Comparison of ENCODE assay signal across 9 cellular contexts in the genomic region with DNA sequence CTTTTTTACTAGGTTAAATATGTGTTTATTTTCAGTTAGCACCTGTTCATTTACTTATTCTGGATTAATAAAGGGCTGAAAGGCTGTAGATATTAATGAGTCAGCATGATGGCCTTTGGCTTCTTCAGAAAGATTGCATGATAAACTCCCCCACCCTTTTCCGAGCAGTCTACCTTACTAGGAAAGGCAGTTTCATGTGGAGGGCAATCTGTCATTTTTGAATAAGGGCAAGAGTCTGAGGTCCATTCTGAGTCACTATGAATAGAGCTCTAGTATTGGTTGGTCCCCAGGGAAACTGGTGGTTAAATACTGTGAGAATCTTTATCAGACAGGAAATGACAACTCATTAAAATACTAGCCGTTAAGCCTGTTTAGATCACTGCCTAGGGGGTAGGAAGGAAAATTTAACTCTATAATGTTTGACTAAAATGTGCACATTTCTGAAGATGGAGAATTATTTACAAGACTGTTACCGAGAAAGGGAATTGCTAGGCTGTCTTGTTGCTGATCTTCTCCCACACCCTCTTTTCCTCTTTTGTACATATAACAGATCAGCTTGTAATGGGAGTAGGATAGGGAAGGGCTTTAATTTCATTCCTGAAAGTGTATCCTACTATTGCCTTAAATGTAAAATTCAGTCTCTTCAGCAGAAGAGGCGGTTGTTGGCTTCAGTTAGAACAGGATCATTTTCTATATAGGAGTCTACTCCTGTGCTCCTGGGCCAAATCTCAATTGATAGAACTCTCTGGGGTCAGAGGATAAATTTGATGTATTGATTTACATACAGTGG.
DNase-seq lines count a peak whose midpoint lies in the region; ATAC-seq and TF ChIP-seq lines count a peak whose summit lies in the region.
"Had no signal": no experiment of that assay in that cellular context is flagged by ENCODE, and none has a peak within 500 bp of the region (broad histone marks: within the 10 kb centered on the region; RNA-seq: fewer than 3 reads in every experiment).

No MANE protein-coding gene starts in this region.

- CTCF ChIA-PET in OCI-LY7 (lab: Charles Lee; ENCODE audit: unreplicated experiment), result no interaction called here
- CTCF ChIA-PET in mammary epithelial cell (lab: Charles Lee; ENCODE audit: low non-redundant PET), result no interaction called here

- H3K9me3 ChIP-seq in OCI-LY7 (ENCODE audit: low read length) (no peaks in the 10 kb centered on the region), mammary epithelial cell (replicated peaks; ENCODE audit: insufficient read depth, low read length) (no peaks in the 10 kb centered on the region), lower lobe of right lung (no peaks in the 10 kb centered on the region), vagina (no peaks in the 10 kb centered on the region)

- H3K9me2 ChIP-seq in OCI-LY7 (ENCODE audit: insufficient read depth, low read length), result no peaks in the 10 kb centered on the region

- H4K20me1 ChIP-seq in OCI-LY7 (ENCODE audit: insufficient read depth, low read length) (no peaks in the 10 kb centered on the region), mammary epithelial cell (ENCODE audit: insufficient read depth, low read length) (no peaks in the 10 kb centered on the region)

- WGBS in mammary epithelial cell (ENCODE audit: low coverage, missing lambda C conversion rate), result 0% methylated on average over 4 of the region's 4 CpGs

- TF ChIP-seq CTCF in OCI-LY7 (conservative IDR thresholded peaks at IDR 0.05; ENCODE audit: low read length), result no peak; the same call in 1 of the 2 replicates
- TF ChIP-seq CTCF in mammary epithelial cell (conservative IDR thresholded peaks at IDR 0.05 in 1 of 2, IDR thresholded peaks at IDR 0.05 in 1 of 2; ENCODE audit: extremely low read depth in 1 of 2, insufficient read depth in 1 of 2, low read depth in 1 of 2, low read length in 2 of 2), result no peak
- no peak for TF ChIP-seq CTCF in lower lobe of right lung (IDR thresholded peaks at IDR 0.05)
- no peak for TF ChIP-seq CTCF in vagina (IDR thresholded peaks at IDR 0.05)

- in situ Hi-C loops in mammary epithelial cell (cut with MboI; ENCODE audit: low sequenced_read_pairs in 2 of 2), result loop anchor here in 1 of 2 donors (10.0 kb wide), 1 partner anchor 45 kb away; no protein-coding TSS in a partner anchor

- H3K27ac ChIP-seq in OCI-LY7 (ENCODE audit: low read depth, low read length, poor library complexity, severe bottlenecking) (peak overlapping the region; percentile 80), mammary epithelial cell (ENCODE audit: insufficient read depth, low read depth, low read length) (peak overlapping the region; percentile 99), lower lobe of right lung (peak overlapping the region; percentile 73), vagina (peak overlapping the region; percentile 78)
- H3K27ac ChIP-seq: C4-2B had no signal

- H3K4me1 ChIP-seq in OCI-LY7 (ENCODE audit: insufficient read depth, low read length, poor library complexity, severe bottlenecking) (peaks cover 85% of the 10 kb centered on the region), mammary epithelial cell (ENCODE audit: insufficient read depth, low read length) (peaks cover 47% of the 10 kb centered on the region), lower lobe of right lung (peaks cover 57% of the 10 kb centered on the region), vagina (peaks cover 62% of the 10 kb centered on the region)

- peak overlapping the region; percentile 91 for H3K4me2 ChIP-seq in OCI-LY7 (ENCODE audit: low read length)
- peak overlapping the region; percentile 81 for H3K4me2 ChIP-seq in mammary epithelial cell (ENCODE audit: insufficient read depth, low read depth, low read length)

- intact Hi-C loops in OCI-LY7 (cut with micrococcal nuclease; ENCODE audit: unreplicated experiment) (no loop called here), mammary epithelial cell (cut with micrococcal nuclease) (loop anchor here (1.0 to 2.0 kb wide), 2 partner anchors 8 to 43 kb away; no protein-coding TSS in a partner anchor), lower lobe of right lung (cut with DNase I) (no loop called here), vagina (cut with DNase I) (loop anchor here (5.0 kb wide), 1 partner anchor 42 kb away; no protein-coding TSS in a partner anchor)

- peak overlapping the region; percentile 84 for H3K9ac ChIP-seq in mammary epithelial cell (ENCODE audit: insufficient read depth, low read length)

- peak overlapping the region; percentile 24; the same call in 1 of the 2 replicates for H2AFZ ChIP-seq in OCI-LY7 (ENCODE audit: low read length)
- no peak overlapping the region for H2AFZ ChIP-seq in mammary epithelial cell (ENCODE audit: low read depth, low read length)

- DNase-seq in NCI-H2171 treated with DMSO at 0.1 percent for 48 hours (lab: John Stamatoyannopoulos, UW) (peak; percentile 42), NCI-H2171 (lab: John Stamatoyannopoulos, UW) (no peak), HT1080 (ENCODE audit: low read depth) (peak; percentile 95), OCI-LY7 (ENCODE audit: low spot score) (peak; percentile 94), mammary epithelial cell (peak; percentile 99), lower lobe of right lung (no peak), vagina (ENCODE audit: extremely low spot score in 2 of 2) (no peak)

- H3K4me3 ChIP-seq in OCI-LY7 (ENCODE audit: low read depth, low read length, poor library complexity, severe bottlenecking) (peak overlapping the region; percentile 59), mammary epithelial cell (replicated peaks in 1 of 3; ENCODE audit: insufficient read depth in 1 of 3, low read depth in 2 of 3, low read length in 3 of 3) (peak overlapping the region in 2 of 3 experiments; percentile 16 to 31), lower lobe of right lung (peak overlapping the region; percentile 25), vagina (peak overlapping the region in 1 of 2 donors; percentile 7)

- dilution Hi-C loops in mammary epithelial cell (cut with HindIII; ENCODE audit: low sequenced_read_pairs), result no loop called here

- POLR2A ChIA-PET in OCI-LY7 (lab: Charles Lee), result interaction anchor here (0.6 to 1.5 kb wide), 4 partner anchors 8 to 47 kb away, joined by 3 to 9 read pairs (median 4); no protein-coding TSS in a partner anchor

- TF ChIP-seq POLR2A in vagina (IDR thresholded peaks at IDR 0.05), result no peak

- ATAC-seq in GM21526 (IDR thresholded peaks at IDR 0.05; ENCODE audit: low FRiP score, unreplicated experiment), result peak; percentile 62
- ATAC-seq in lower lobe of right lung, result peak; percentile 86 to 89

- H3K27me3 ChIP-seq in mammary epithelial cell (ENCODE audit: insufficient read depth, low read length), result no peaks in the 10 kb centered on the region
- no peaks in the 10 kb centered on the region for H3K27me3 ChIP-seq in lower lobe of right lung (ENCODE audit: low read depth)
- H3K27me3 ChIP-seq in vagina, result no peaks in the 10 kb centered on the region

- peaks cover 13% of the 10 kb centered on the region; the same call in 1 of the 2 replicates for H3K79me2 ChIP-seq in OCI-LY7 (ENCODE audit: insufficient read depth, low read depth, low read length)
- H3K79me2 ChIP-seq in mammary epithelial cell (ENCODE audit: insufficient read depth, low read length), result peaks cover 10% of the 10 kb centered on the region

- H3K36me3 ChIP-seq in OCI-LY7 (ENCODE audit: insufficient read depth, low read length) (no peaks in the 10 kb centered on the region), mammary epithelial cell (ENCODE audit: insufficient read depth, low read length) (no peaks in the 10 kb centered on the region), lower lobe of right lung (no peaks in the 10 kb centered on the region), vagina (no peaks in the 10 kb centered on the region)

- BruUV-seq in OCI-LY7 (replicated peaks; lab: Mats Ljungman, UMichigan), result TSS peak; percentile 39
- TSS peak; percentile 94 for BruUV-seq in mammary epithelial cell (replicated peaks; lab: Mats Ljungman, UMichigan)

Comparison
In these comparisons a context has a peak if more than half of its experiments do, and no peak if none do; other contexts are left out.
1. DNase-seq: peak in NCI-H2171 treated with DMSO at 0.1 percent for 48 hours (single experiment), HT1080 (single experiment), OCI-LY7 (single experiment) and mammary epithelial cell (single experiment); none in NCI-H2171 (single experiment), lower lobe of right lung (single experiment) and vagina (0 of 2).
2. intact Hi-C loops: an anchor here in mammary epithelial cell (1.0 to 2.0 kb wide) and vagina (5.0 kb wide); none called in OCI-LY7 and lower lobe of right lung.
3. Peak in every context shown above with its lines, with median percentiles within 50 percentile points of each other: H3K27ac ChIP-seq.